8 cellular contexts compared by ENCODE assay signal in genomic region chr9:96777539-96777864, GRCh38. TPM values are rescaled to one million over a fixed set of nuclear protein-coding genes. Genes with fewer than 3 reads are reported as not detected.
A peak's percentile ranks its signal among the peaks of the same experiment; 100 is the strongest.
DNase-seq lines count a peak whose midpoint lies in the region; ATAC-seq and TF ChIP-seq lines count a peak whose summit lies in the region.

No MANE protein-coding gene starts in this region.

- peak overlapping the region; percentile 62 for H2AFZ ChIP-seq in hepatocyte

- peaks cover 0 to 10% (median 5%) of the 10 kb centered on the region in 11 donors for H3K9me3 ChIP-seq in heart right ventricle
- no peaks in the 10 kb centered on the region for H3K9me3 ChIP-seq in WERI-Rb-1 (ENCODE audit: severe bottlenecking)
- peaks cover 7% of the 10 kb centered on the region for H3K9me3 ChIP-seq in hepatocyte (ENCODE audit: low read depth)
- H3K9me3 ChIP-seq in stomach, result peaks cover 0 to 4% (median 1%) of the 10 kb centered on the region in 4 donors

- intact Hi-C loops in heart right ventricle (cut with DNase I) (no loop called here), cardiac septum (cut with DNase I) (loop anchor here (5.0 kb wide), 1 partner anchor 75 kb away; the partner anchor contains the start of gene ZNF782), stomach (cut with DNase I; ENCODE audit: low total_unique reads) (no loop called here)

- H3K27me3 ChIP-seq in heart right ventricle (no peaks in the 10 kb centered on the region), WERI-Rb-1 (ENCODE audit: insufficient read depth, low read depth, severe bottlenecking) (no peaks in the 10 kb centered on the region), hepatocyte (no peaks in the 10 kb centered on the region), stomach (no peaks in the 10 kb centered on the region)

- no peak for TF ChIP-seq EP300 in stomach (IDR thresholded peaks at IDR 0.05)

- no peak for TF ChIP-seq CTCF in heart right ventricle (IDR thresholded peaks at IDR 0.05)
- TF ChIP-seq CTCF in WERI-Rb-1 (IDR thresholded peaks at IDR 0.05; ENCODE audit: low read depth, low read length), result no peak
- no peak for TF ChIP-seq CTCF in hepatocyte (IDR thresholded peaks at IDR 0.05; ENCODE audit: poor library complexity)
- no peak for TF ChIP-seq CTCF in stomach (IDR thresholded peaks at IDR 0.05)

- TF ChIP-seq POLR2A in stomach (IDR thresholded peaks at IDR 0.05), result no peak

- H3K9me2 ChIP-seq in hepatocyte (replicated peaks; ENCODE audit: insufficient read depth), result no peaks in the 10 kb centered on the region

- H3K4me3 ChIP-seq in heart right ventricle (peak overlapping the region; percentile 60 to 91 (median 80)), WERI-Rb-1 (ENCODE audit: low read depth, low read length) (peak overlapping the region; percentile 92), hepatocyte (peak overlapping the region; percentile 60), stomach (peak overlapping the region; percentile 79 to 99 (median 81))

- 1 to 2% methylated on average over 21 of the region's 21 CpGs for WGBS in heart right ventricle, 2 donors
- 5% methylated on average over 18 of the region's 21 CpGs for WGBS in hepatocyte (ENCODE audit: low lambda C conversion rate, missing lambda C conversion rate)
- 1 to 3% (median 2%) methylated on average over 17 to 21 of the region's 21 CpGs for WGBS in stomach, 5 donors

- H3K4me2 ChIP-seq in hepatocyte, result peak overlapping the region; percentile 78

- H3K79me2 ChIP-seq in hepatocyte, result peaks cover 9% of the 10 kb centered on the region

- DNase-seq in heart right ventricle (no peak), cardiac septum (ENCODE audit: low spot score) (no peak), WERI-Rb-1 (no peak), hepatocyte (ENCODE audit: low spot score) (no peak), stomach (no peak), activated gamma-delta T cell (lab: John Stamatoyannopoulos, UW) (no peak), kidney tubule cell (ENCODE audit: low spot score) (no peak)

- H3K27ac ChIP-seq in heart right ventricle (peak overlapping the region; percentile 19 to 88 (median 81)), WERI-Rb-1 (peak overlapping the region; percentile 82), hepatocyte (peak overlapping the region; percentile 61), stomach (peak overlapping the region; percentile 79 to 90 (median 87))

- H3K4me1 ChIP-seq in heart right ventricle (peaks cover 0 to 28% (median 18%) of the 10 kb centered on the region in 9 donors), hepatocyte (ENCODE audit: insufficient read depth) (peaks cover 5% of the 10 kb centered on the region), stomach (peaks cover 0 to 31% (median 15%) of the 10 kb centered on the region in 4 donors)

- no peaks in the 10 kb centered on the region for H4K20me1 ChIP-seq in hepatocyte (ENCODE audit: insufficient read depth, poor library complexity, severe bottlenecking)

- ATAC-seq in heart right ventricle (no peak), HG02588 (IDR thresholded peaks at IDR 0.05; ENCODE audit: unreplicated experiment) (no peak)

- peaks cover 0 to 38% (median 23%) of the 10 kb centered on the region in 9 donors for H3K36me3 ChIP-seq in heart right ventricle
- H3K36me3 ChIP-seq in WERI-Rb-1, result peaks cover 44% of the 10 kb centered on the region
- H3K36me3 ChIP-seq in hepatocyte (replicated peaks; ENCODE audit: insufficient read depth, low read depth), result no peaks in the 10 kb centered on the region
- peaks cover 0 to 37% (median 37%) of the 10 kb centered on the region in 4 donors for H3K36me3 ChIP-seq in stomach

RNA-seq across cellular contexts. Expression of gene ZNF510, which starts 0.4 kb away (rescaled TPM):
- total RNA-seq in heart right ventricle (10 to 100 TPM in 1 of 10 donors, 1 to 10 TPM in 9; 4.1 to 10.6 (median 8.1) TPM), cardiac septum (8.3 TPM), hepatocyte (9.9 and 11.9 TPM in 2 replicates), stomach (10 to 100 TPM in 2 of 5 donors, 1 to 10 TPM in 2, under 1 TPM in 1; 0.87 to 25.7 (median 8.1) TPM)
- polyA plus RNA-seq in heart right ventricle (1 to 10 TPM; 2.0 to 2.9 TPM), hepatocyte (2.2 and 3.5 TPM in 2 replicates), stomach (1 to 10 TPM; 1.9 to 3.4 (median 2.9) TPM)
